1 cellular context compared by ENCODE assay signal in the genomic region with DNA sequence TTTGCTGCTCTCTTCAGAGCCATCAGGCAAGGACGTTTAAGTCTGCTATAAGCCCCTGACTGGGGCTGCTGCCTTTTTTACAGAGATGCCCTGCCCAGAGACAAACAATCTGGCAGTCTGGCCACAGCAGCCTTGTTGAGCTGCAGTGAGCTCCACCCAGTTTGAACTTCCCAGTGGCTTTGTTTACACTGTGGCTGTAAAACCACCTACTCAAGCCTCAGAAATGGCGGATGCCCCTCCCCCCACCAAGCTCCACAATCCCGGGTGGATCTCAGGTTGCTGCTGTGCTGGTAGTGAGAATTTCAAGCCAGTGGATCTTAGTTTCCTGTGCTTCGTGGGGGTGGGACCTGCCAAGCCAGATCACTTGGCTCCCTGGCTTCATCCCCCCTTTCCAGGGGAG.
TF ChIP-seq lines count a peak whose summit lies in the region.

No MANE protein-coding gene starts in this region.

TF ChIP-seq in IMR-90, 13 proteins besides CTCF, POLR2A, EP300 and RAD21 (continued from another document):
- TF ChIP-seq BHLHE40 (IDR thresholded peaks at IDR 0.05; ENCODE audit: low read depth, low read length), result no peak
- no peak for TF ChIP-seq RFX5 (IDR thresholded peaks at IDR 0.05; ENCODE audit: low read depth, low read length)
- TF ChIP-seq FOS (IDR thresholded peaks at IDR 0.05; ENCODE audit: low read depth, low read length), result no peak
- TF ChIP-seq ELK1 (IDR thresholded peaks at IDR 0.05; ENCODE audit: borderline replicate concordance, low read depth, low read length), result no peak
- no peak for TF ChIP-seq SMC3 (IDR thresholded peaks at IDR 0.05; ENCODE audit: low read depth, low read length)
- TF ChIP-seq NFE2L2 (IDR thresholded peaks at IDR 0.05; ENCODE audit: low read depth, low read length), result no peak
- TF ChIP-seq CHD1 (IDR thresholded peaks at IDR 0.05; ENCODE audit: low read depth, low read length), result no peak
- no peak for TF ChIP-seq MAZ (IDR thresholded peaks at IDR 0.05; ENCODE audit: borderline replicate concordance, low read depth, low read length)
- TF ChIP-seq USF2 (IDR thresholded peaks at IDR 0.05; ENCODE audit: low read depth, low read length), result no peak
- no peak for TF ChIP-seq MAFK (IDR thresholded peaks at IDR 0.05; ENCODE audit: low read depth, low read length)
- TF ChIP-seq MXI1 (IDR thresholded peaks at IDR 0.05; ENCODE audit: borderline replicate concordance, low read depth, low read length), result no peak
- TF ChIP-seq CEBPB (IDR thresholded peaks at IDR 0.05; ENCODE audit: low read depth, low read length), result no peak
